ENCODE assay signal across 11 cellular contexts in the genomic region with DNA sequence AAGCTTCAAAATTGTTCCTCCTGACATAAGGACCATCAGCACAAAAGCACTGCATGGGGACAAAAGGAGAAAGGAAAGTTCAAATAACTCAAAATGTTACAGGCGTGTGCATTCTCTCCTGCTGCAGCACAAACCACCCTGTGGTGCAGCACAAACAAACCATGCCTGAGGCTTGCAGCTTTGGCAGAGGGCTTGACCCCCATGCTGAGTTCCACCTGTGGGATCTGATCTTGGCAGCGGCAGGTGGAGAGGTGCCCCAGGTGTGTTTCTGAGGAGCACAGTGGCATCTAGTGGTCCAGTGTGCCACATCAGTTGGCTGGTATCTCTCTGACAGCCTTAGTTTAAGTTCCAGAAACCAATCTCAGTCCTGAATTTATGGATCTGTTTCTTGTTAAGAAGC.
DNase-seq lines count a peak whose midpoint lies in the region; ATAC-seq and TF ChIP-seq lines count a peak whose summit lies in the region.
"Had no signal": no experiment of that assay in that cellular context is flagged by ENCODE, and none has a peak within 500 bp of the region (broad histone marks: within the 10 kb centered on the region; RNA-seq: fewer than 3 reads in every experiment).

No MANE protein-coding gene starts in this region.

- H3K27ac Mint-ChIP-seq in WTC11 = peak overlapping the region; percentile 87
- H3K27ac Mint-ChIP-seq: activated naive CD8-positive, alpha-beta T cell; natural killer cell had no signal

- no peak overlapping the region for H3K23ac ChIP-seq in mesenchymal stem cell (ENCODE audit: low read length in 2 of 2)

- H3K27me3 ChIP-seq in mesenchymal stem cell (ENCODE audit: control insufficient read depth in 1 of 2, insufficient read depth in 1 of 2, low read length in 2 of 2) = no peaks in the 10 kb centered on the region

- H3K36me3 Mint-ChIP-seq in WTC11 = peaks cover 26% of the 10 kb centered on the region
- H3K36me3 Mint-ChIP-seq: activated naive CD8-positive, alpha-beta T cell; natural killer cell had no signal

- H3K14ac ChIP-seq in mesenchymal stem cell (ENCODE audit: low read length in 2 of 2) = no peak overlapping the region

- no peaks in the 10 kb centered on the region for H3K27me3 Mint-ChIP-seq in WTC11 (ENCODE audit: low read depth)

- no peak overlapping the region for H4K91ac ChIP-seq in mesenchymal stem cell (ENCODE audit: low read length)

- H2BK15ac ChIP-seq in mesenchymal stem cell (ENCODE audit: low read depth, poor library complexity, severe bottlenecking) = no peak overlapping the region

- no peak overlapping the region for H3K4me3 Mint-ChIP-seq in WTC11
- H3K4me3 Mint-ChIP-seq: activated naive CD8-positive, alpha-beta T cell; natural killer cell had no signal

- H3K9me3 Mint-ChIP-seq in WTC11 = no peaks in the 10 kb centered on the region
- H3K9me3 Mint-ChIP-seq: natural killer cell had no signal

- no peak overlapping the region for H2BK5ac ChIP-seq in mesenchymal stem cell (ENCODE audit: low read depth, low read length, poor library complexity, severe bottlenecking)

- DNase-seq in NCI-H128 (lab: John Stamatoyannopoulos, UW; ENCODE audit: unreplicated experiment) (peak; percentile 71), WTC11 (ENCODE audit: low spot score) (peak; percentile 68), mesenchymal stem cell (no peak)
- DNase-seq: KG1, natural killer cell had no signal

- TF ChIP-seq CTCF in GM12873 (IDR thresholded peaks at IDR 0.05; ENCODE audit: insufficient read depth, low read depth, low read length, missing control alignments) (peak; percentile 31), WTC11 (IDR thresholded peaks at IDR 0.05) (no peak)

- peaks cover 50% of the 10 kb centered on the region for H3K4me1 Mint-ChIP-seq in WTC11
- H3K4me1 Mint-ChIP-seq: natural killer cell had no signal

- H3K9ac ChIP-seq in mesenchymal stem cell (ENCODE audit: low read length) = peak overlapping the region; percentile 23

- WGBS in mesenchymal stem cell = 98% methylated on average over 2 of the region's 2 CpGs

- CTCF ChIA-PET in WTC11 (lab: Charles Lee) = interaction anchor here (0.6 to 2.6 kb wide), 11 partner anchors 12 to 470 kb away, joined by 3 to 10 read pairs (median 4); a partner anchor contains a TSS

- H2AFZ ChIP-seq in mesenchymal stem cell (ENCODE audit: low read depth, low read length) = no peak overlapping the region

- H4K8ac ChIP-seq in mesenchymal stem cell (ENCODE audit: low read length) = no peak overlapping the region

- no peak overlapping the region for H3K4me3 ChIP-seq in mesenchymal stem cell (ENCODE audit: insufficient read depth in 1 of 2, low read depth in 1 of 2, low read length in 2 of 2)

- H2BK12ac ChIP-seq in mesenchymal stem cell (ENCODE audit: low read length in 2 of 2) = peak overlapping the region; percentile 45 to 46

- no peak overlapping the region for H3K27ac ChIP-seq in mesenchymal stem cell (ENCODE audit: low read length, poor library complexity, severe bottlenecking)

- H3K4me1 ChIP-seq in mesenchymal stem cell (ENCODE audit: control insufficient read depth, insufficient read depth, low read depth, low read length) = peaks cover 5% of the 10 kb centered on the region

- H3K4ac ChIP-seq in mesenchymal stem cell (ENCODE audit: low read depth in 1 of 2, low read length in 2 of 2) = no peak overlapping the region

- H2BK120ac ChIP-seq in mesenchymal stem cell (ENCODE audit: low read depth, low read length) = no peak overlapping the region

- POLR2A ChIA-PET in WTC11 (lab: Charles Lee) = interaction anchor here (0.8 to 1.1 kb wide), 2 partner anchors 44 to 216 kb away, joined by 4 read pairs; no protein-coding TSS in a partner anchor

- H3K9me3 ChIP-seq in mesenchymal stem cell (ENCODE audit: control insufficient read depth, low read length) = no peaks in the 10 kb centered on the region

- H3K4me2 ChIP-seq in mesenchymal stem cell (ENCODE audit: low read length, poor library complexity, severe bottlenecking) = no peak overlapping the region

- peak; percentile 87 for ATAC-seq in WTC11
- ATAC-seq in GM21528 (IDR thresholded peaks at IDR 0.05; ENCODE audit: low FRiP score, unreplicated experiment) = no peak
- ATAC-seq in GM18867 (IDR thresholded peaks at IDR 0.05; ENCODE audit: unreplicated experiment) = no peak
- ATAC-seq in GM18502 (IDR thresholded peaks at IDR 0.05; ENCODE audit: poor library complexity, unreplicated experiment) = no peak
- no peak for ATAC-seq in HG03571 (IDR thresholded peaks at IDR 0.05; ENCODE audit: unreplicated experiment)

- peaks cover 10% of the 10 kb centered on the region for H3K79me1 ChIP-seq in mesenchymal stem cell (replicated peaks; ENCODE audit: low read length, poor library complexity, severe bottlenecking)

- no peak overlapping the region for H2AK5ac ChIP-seq in mesenchymal stem cell (ENCODE audit: low read length, severe bottlenecking)

- H3K18ac ChIP-seq in mesenchymal stem cell (ENCODE audit: low read depth in 1 of 2, low read length in 2 of 2) = peak overlapping the region in 1 of 2 experiments; percentile 4

- H3K36me3 ChIP-seq in mesenchymal stem cell (ENCODE audit: control insufficient read depth in 1 of 2, insufficient read depth in 2 of 2, low read depth in 1 of 2, low read length in 2 of 2) = no peaks in the 10 kb centered on the region

TF ChIP-seq in WTC11, 78 proteins besides CTCF, POLR2A, EP300 and RAD21 (continues in another document):
- TF ChIP-seq ZNF423 (CRISPR knock-in tag; IDR thresholded peaks at IDR 0.05) (peak; percentile 91), TP53 (CRISPR knock-in tag; IDR thresholded peaks at IDR 0.05) (no peak), TEAD4 (CRISPR knock-in tag; IDR thresholded peaks at IDR 0.05) (no peak), ZNF219 (CRISPR knock-in tag; IDR thresholded peaks at IDR 0.05; ENCODE audit: borderline replicate concordance) (no peak), RORB (CRISPR knock-in tag; IDR thresholded peaks at IDR 0.05) (no peak)
- TF ChIP-seq, protein P1, sequence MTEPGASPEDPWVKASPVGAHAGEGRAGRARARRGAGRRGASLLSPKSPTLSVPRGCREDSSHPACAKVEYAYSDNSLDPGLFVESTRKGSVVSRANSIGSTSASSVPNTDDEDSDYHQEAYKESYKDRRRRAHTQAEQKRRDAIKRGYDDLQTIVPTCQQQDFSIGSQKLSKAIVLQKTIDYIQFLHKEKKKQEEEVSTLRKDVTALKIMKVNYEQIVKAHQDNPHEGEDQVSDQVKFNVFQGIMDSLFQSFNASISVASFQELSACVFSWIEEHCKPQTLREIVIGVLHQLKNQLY (CRISPR knock-in tag; IDR thresholded peaks at IDR 0.05) = no peak
- TF ChIP-seq, protein P2, sequence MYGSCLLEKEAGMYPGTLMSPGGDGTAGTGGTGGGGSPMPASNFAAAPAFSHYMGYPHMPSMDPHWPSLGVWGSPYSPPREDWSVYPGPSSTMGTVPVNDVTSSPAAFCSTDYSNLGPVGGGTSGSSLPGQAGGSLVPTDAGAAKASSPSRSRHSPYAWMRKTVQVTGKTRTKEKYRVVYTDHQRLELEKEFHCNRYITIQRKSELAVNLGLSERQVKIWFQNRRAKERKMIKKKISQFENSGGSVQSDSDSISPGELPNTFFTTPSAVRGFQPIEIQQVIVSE (CRISPR knock-in tag; IDR thresholded peaks at IDR 0.05; ENCODE audit: borderline replicate concordance) = no peak
- TF ChIP-seq, protein P3, sequence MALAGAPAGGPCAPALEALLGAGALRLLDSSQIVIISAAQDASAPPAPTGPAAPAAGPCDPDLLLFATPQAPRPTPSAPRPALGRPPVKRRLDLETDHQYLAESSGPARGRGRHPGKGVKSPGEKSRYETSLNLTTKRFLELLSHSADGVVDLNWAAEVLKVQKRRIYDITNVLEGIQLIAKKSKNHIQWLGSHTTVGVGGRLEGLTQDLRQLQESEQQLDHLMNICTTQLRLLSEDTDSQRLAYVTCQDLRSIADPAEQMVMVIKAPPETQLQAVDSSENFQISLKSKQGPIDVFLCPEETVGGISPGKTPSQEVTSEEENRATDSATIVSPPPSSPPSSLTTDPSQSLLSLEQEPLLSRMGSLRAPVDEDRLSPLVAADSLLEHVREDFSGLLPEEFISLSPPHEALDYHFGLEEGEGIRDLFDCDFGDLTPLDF (CRISPR knock-in tag; IDR thresholded peaks at IDR 0.05) = no peak
- TF ChIP-seq, protein P4, sequence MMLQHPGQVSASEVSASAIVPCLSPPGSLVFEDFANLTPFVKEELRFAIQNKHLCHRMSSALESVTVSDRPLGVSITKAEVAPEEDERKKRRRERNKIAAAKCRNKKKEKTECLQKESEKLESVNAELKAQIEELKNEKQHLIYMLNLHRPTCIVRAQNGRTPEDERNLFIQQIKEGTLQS (CRISPR knock-in tag; conservative IDR thresholded peaks at IDR 0.05) = no peak
- TF ChIP-seq, protein P5, sequence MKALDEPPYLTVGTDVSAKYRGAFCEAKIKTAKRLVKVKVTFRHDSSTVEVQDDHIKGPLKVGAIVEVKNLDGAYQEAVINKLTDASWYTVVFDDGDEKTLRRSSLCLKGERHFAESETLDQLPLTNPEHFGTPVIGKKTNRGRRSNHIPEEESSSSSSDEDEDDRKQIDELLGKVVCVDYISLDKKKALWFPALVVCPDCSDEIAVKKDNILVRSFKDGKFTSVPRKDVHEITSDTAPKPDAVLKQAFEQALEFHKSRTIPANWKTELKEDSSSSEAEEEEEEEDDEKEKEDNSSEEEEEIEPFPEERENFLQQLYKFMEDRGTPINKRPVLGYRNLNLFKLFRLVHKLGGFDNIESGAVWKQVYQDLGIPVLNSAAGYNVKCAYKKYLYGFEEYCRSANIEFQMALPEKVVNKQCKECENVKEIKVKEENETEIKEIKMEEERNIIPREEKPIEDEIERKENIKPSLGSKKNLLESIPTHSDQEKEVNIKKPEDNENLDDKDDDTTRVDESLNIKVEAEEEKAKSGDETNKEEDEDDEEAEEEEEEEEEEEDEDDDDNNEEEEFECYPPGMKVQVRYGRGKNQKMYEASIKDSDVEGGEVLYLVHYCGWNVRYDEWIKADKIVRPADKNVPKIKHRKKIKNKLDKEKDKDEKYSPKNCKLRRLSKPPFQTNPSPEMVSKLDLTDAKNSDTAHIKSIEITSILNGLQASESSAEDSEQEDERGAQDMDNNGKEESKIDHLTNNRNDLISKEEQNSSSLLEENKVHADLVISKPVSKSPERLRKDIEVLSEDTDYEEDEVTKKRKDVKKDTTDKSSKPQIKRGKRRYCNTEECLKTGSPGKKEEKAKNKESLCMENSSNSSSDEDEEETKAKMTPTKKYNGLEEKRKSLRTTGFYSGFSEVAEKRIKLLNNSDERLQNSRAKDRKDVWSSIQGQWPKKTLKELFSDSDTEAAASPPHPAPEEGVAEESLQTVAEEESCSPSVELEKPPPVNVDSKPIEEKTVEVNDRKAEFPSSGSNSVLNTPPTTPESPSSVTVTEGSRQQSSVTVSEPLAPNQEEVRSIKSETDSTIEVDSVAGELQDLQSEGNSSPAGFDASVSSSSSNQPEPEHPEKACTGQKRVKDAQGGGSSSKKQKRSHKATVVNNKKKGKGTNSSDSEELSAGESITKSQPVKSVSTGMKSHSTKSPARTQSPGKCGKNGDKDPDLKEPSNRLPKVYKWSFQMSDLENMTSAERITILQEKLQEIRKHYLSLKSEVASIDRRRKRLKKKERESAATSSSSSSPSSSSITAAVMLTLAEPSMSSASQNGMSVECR (CRISPR knock-in tag; IDR thresholded peaks at IDR 0.05; ENCODE audit: borderline replicate concordance) = no peak
